In the genomic region with DNA sequence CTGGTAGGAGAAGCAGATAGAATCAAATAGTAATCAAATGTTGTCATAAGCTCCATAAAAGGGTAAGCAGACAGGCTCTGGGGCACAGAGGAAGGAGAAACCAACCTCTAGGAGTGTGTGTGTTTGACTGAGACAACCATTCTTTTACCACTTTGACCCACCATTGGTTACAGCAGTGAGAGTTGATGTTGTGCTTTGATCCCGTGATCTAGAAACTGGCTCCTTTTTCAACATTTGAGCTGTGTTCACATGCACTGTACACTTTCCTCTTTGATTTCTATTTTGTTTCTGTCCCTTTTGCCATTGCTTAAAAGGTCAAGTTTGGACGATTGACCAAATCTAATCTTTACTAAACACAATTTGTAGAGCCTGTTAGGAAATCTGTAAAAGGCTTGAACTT, we compare ENCODE assay signal across 1 cellular context.
TF ChIP-seq lines count a peak whose summit lies in the region.

No MANE protein-coding gene starts in this region.

TF ChIP-seq in HepG2, 621 proteins besides CTCF, POLR2A, EP300 and RAD21 (continues in another document):
- TF ChIP-seq, protein P1, sequence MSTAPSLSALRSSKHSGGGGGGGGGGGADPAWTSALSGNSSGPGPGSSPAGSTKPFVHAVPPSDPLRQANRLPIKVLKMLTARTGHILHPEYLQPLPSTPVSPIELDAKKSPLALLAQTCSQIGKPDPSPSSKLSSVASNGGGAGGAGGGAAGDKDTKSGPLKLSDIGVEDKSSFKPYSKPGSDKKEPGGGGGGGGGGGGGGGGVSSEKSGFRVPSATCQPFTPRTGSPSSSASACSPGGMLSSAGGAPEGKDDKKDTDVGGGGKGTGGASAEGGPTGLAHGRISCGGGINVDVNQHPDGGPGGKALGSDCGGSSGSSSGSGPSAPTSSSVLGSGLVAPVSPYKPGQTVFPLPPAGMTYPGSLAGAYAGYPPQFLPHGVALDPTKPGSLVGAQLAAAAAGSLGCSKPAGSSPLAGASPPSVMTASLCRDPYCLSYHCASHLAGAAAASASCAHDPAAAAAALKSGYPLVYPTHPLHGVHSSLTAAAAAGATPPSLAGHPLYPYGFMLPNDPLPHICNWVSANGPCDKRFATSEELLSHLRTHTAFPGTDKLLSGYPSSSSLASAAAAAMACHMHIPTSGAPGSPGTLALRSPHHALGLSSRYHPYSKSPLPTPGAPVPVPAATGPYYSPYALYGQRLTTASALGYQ (CRISPR knock-in tag; IDR thresholded peaks at IDR 0.05): no peak
- TF ChIP-seq, protein P2, sequence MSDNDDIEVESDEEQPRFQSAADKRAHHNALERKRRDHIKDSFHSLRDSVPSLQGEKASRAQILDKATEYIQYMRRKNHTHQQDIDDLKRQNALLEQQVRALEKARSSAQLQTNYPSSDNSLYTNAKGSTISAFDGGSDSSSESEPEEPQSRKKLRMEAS (IDR thresholded peaks at IDR 0.05): 0 out of 2 replicates have a peak, but pooled peaks have one; percentile 4
- no peak for TF ChIP-seq BRCA1 (CRISPR knock-in tag; IDR thresholded peaks at IDR 0.05)
- no peak for TF ChIP-seq ZNF10 (CRISPR knock-in tag; IDR thresholded peaks at IDR 0.05; ENCODE audit: borderline replicate concordance, low read depth)
- TF ChIP-seq ZNF484 (CRISPR knock-in tag; IDR thresholded peaks at IDR 0.05; ENCODE audit: borderline replicate concordance, low read depth): no peak
- no peak for TF ChIP-seq MAFG (CRISPR knock-in tag; IDR thresholded peaks at IDR 0.05)
- TF ChIP-seq FOXM1 (CRISPR knock-in tag; IDR thresholded peaks at IDR 0.05): no peak
- TF ChIP-seq NR2F2 (IDR thresholded peaks at IDR 0.05; ENCODE audit: borderline replicate concordance, low read depth): 0 out of 2 replicates have a peak, but pooled peaks have one; percentile 14
- TF ChIP-seq ZNF574 (CRISPR knock-in tag; IDR thresholded peaks at IDR 0.05): no peak; the same call in 1 of the 2 replicates
- no peak for TF ChIP-seq YEATS4 (CRISPR knock-in tag; IDR thresholded peaks at IDR 0.05; ENCODE audit: borderline replicate concordance)
- TF ChIP-seq TERF1 (CRISPR knock-in tag; IDR thresholded peaks at IDR 0.05): no peak
- TF ChIP-seq ZNF569 (CRISPR knock-in tag; IDR thresholded peaks at IDR 0.05; ENCODE audit: borderline replicate concordance): no peak
- no peak for TF ChIP-seq TBX2 (CRISPR knock-in tag; IDR thresholded peaks at IDR 0.05; ENCODE audit: borderline replicate concordance)
- TF ChIP-seq ESRRA (CRISPR knock-in tag; IDR thresholded peaks at IDR 0.05; ENCODE audit: low read depth): no peak
- 0 out of 2 replicates have a peak, but pooled peaks have one; percentile 44 for TF ChIP-seq NR2C2 (CRISPR knock-in tag; IDR thresholded peaks at IDR 0.05; ENCODE audit: borderline replicate concordance)
- TF ChIP-seq KDM2A (CRISPR knock-in tag; IDR thresholded peaks at IDR 0.05; ENCODE audit: borderline replicate concordance, low read depth): no peak
- no peak for TF ChIP-seq ZFP1 (CRISPR knock-in tag; IDR thresholded peaks at IDR 0.05)
- no peak for TF ChIP-seq HNRNPH1 (optimal IDR thresholded peaks at IDR 0.05; ENCODE audit: low read depth, low read length)
- peak; percentile 31; the same call in 1 of the 2 replicates for TF ChIP-seq RBFOX2 (IDR thresholded peaks at IDR 0.05; ENCODE audit: low read depth, low read length)
- TF ChIP-seq SALL2 (CRISPR knock-in tag; IDR thresholded peaks at IDR 0.05): no peak
- no peak for TF ChIP-seq ZNF207 (IDR thresholded peaks at IDR 0.05; ENCODE audit: borderline replicate concordance)
- no peak for TF ChIP-seq NFYB (CRISPR knock-in tag; IDR thresholded peaks at IDR 0.05)
- no peak for TF ChIP-seq NFE2 (CRISPR knock-in tag; IDR thresholded peaks at IDR 0.05)
- no peak for TF ChIP-seq TARDBP (CRISPR knock-in tag; IDR thresholded peaks at IDR 0.05)
- TF ChIP-seq PLSCR1 (CRISPR knock-in tag; IDR thresholded peaks at IDR 0.05; ENCODE audit: borderline replicate concordance): no peak
- no peak for TF ChIP-seq MIER2 (CRISPR knock-in tag; IDR thresholded peaks at IDR 0.05)
- TF ChIP-seq, protein P3, sequence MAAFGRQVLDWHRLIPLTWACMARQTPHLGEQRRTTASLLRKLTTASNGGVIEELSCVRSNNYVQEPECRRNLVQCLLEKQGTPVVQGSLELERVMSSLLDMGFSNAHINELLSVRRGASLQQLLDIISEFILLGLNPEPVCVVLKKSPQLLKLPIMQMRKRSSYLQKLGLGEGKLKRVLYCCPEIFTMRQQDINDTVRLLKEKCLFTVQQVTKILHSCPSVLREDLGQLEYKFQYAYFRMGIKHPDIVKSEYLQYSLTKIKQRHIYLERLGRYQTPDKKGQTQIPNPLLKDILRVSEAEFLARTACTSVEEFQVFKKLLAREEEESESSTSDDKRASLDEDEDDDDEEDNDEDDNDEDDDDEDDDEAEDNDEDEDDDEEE (CRISPR knock-in tag; IDR thresholded peaks at IDR 0.05): no peak
- TF ChIP-seq RXRB (CRISPR knock-in tag; IDR thresholded peaks at IDR 0.05; ENCODE audit: borderline replicate concordance): no peak
- no peak for TF ChIP-seq KDM1A (CRISPR knock-in tag; IDR thresholded peaks at IDR 0.05)
- TF ChIP-seq RELA (CRISPR knock-in tag; IDR thresholded peaks at IDR 0.05): no peak
- TF ChIP-seq ZNF3 (CRISPR knock-in tag; IDR thresholded peaks at IDR 0.05): no peak
- peak; percentile 5; the same call in 1 of the 2 replicates for TF ChIP-seq FOXJ3 (CRISPR knock-in tag; IDR thresholded peaks at IDR 0.05; ENCODE audit: borderline replicate concordance)
- no peak for TF ChIP-seq BORCS8-MEF2B (CRISPR knock-in tag; IDR thresholded peaks at IDR 0.05)
- TF ChIP-seq ELF1 (CRISPR knock-in tag; IDR thresholded peaks at IDR 0.05): no peak
- TF ChIP-seq ZNF644 (CRISPR knock-in tag; IDR thresholded peaks at IDR 0.05; ENCODE audit: low read depth): 0 out of 2 replicates have a peak, but pooled peaks have one; percentile 38
- TF ChIP-seq HNRNPL (IDR thresholded peaks at IDR 0.05; ENCODE audit: low read depth, low read length): no peak
- no peak for TF ChIP-seq ZBTB49 (CRISPR knock-in tag; IDR thresholded peaks at IDR 0.05; ENCODE audit: borderline replicate concordance)
- TF ChIP-seq GFI1 (CRISPR knock-in tag; IDR thresholded peaks at IDR 0.05; ENCODE audit: borderline replicate concordance): 0 out of 2 replicates have a peak, but pooled peaks have one; percentile 23
- peak; percentile 19; the same call in 1 of the 2 replicates for TF ChIP-seq NR2F6 (IDR thresholded peaks at IDR 0.05)
- no peak for TF ChIP-seq NR2F6 (CRISPR knock-in tag; IDR thresholded peaks at IDR 0.05)
- TF ChIP-seq TMF1 (CRISPR knock-in tag; IDR thresholded peaks at IDR 0.05; ENCODE audit: low read depth): no peak
- no peak for TF ChIP-seq NCOA1 (CRISPR knock-in tag; IDR thresholded peaks at IDR 0.05)
- TF ChIP-seq ZNF430 (CRISPR knock-in tag; IDR thresholded peaks at IDR 0.05): 0 out of 2 replicates have a peak, but pooled peaks have one; percentile 28
- TF ChIP-seq ZFP36L1 (CRISPR knock-in tag; IDR thresholded peaks at IDR 0.05): no peak
- 0 out of 2 replicates have a peak, but pooled peaks have one; percentile 31 for TF ChIP-seq ZNF292 (CRISPR knock-in tag; IDR thresholded peaks at IDR 0.05; ENCODE audit: borderline replicate concordance, low read depth)
- no peak for TF ChIP-seq ZNF619 (CRISPR knock-in tag; IDR thresholded peaks at IDR 0.05)
- TF ChIP-seq ATRX (CRISPR knock-in tag; IDR thresholded peaks at IDR 0.05; ENCODE audit: borderline replicate concordance): no peak
- no peak for TF ChIP-seq JUNB (CRISPR knock-in tag; IDR thresholded peaks at IDR 0.05; ENCODE audit: borderline replicate concordance)
- no peak for TF ChIP-seq ZNF607 (CRISPR knock-in tag; IDR thresholded peaks at IDR 0.05; ENCODE audit: borderline replicate concordance)
- no peak for TF ChIP-seq KLF16 (CRISPR knock-in tag; IDR thresholded peaks at IDR 0.05)
- TF ChIP-seq PRDM15 (CRISPR knock-in tag; IDR thresholded peaks at IDR 0.05): no peak
- TF ChIP-seq ZC3H4 (CRISPR knock-in tag; IDR thresholded peaks at IDR 0.05; ENCODE audit: borderline replicate concordance): no peak
- TF ChIP-seq SOX5 (CRISPR knock-in tag; IDR thresholded peaks at IDR 0.05; ENCODE audit: borderline replicate concordance): 0 out of 2 replicates have a peak, but pooled peaks have one; percentile 7
- no peak for TF ChIP-seq ZNF572 (CRISPR knock-in tag; IDR thresholded peaks at IDR 0.05)
- TF ChIP-seq AGO2 (optimal IDR thresholded peaks at IDR 0.05; ENCODE audit: low read depth, low read length): no peak
- 0 out of 2 replicates have a peak, but pooled peaks have one; percentile 12 for TF ChIP-seq HOXD1 (CRISPR knock-in tag; IDR thresholded peaks at IDR 0.05)
- TF ChIP-seq KAT7 (CRISPR knock-in tag; IDR thresholded peaks at IDR 0.05; ENCODE audit: borderline replicate concordance): no peak
- TF ChIP-seq ZNF660 (CRISPR knock-in tag; IDR thresholded peaks at IDR 0.05; ENCODE audit: borderline replicate concordance, low read depth): no peak
- TF ChIP-seq SETDB1 (CRISPR knock-in tag; IDR thresholded peaks at IDR 0.05; ENCODE audit: borderline replicate concordance): no peak
- no peak for TF ChIP-seq MBNL3 (CRISPR knock-in tag; conservative IDR thresholded peaks at IDR 0.05)
